In genomic region chr2:40367652-40368051, GRCh38 we compare ENCODE assay signal across 1 cellular context.
TF ChIP-seq lines count a peak whose summit lies in the region.

No MANE protein-coding gene starts in this region.

TF ChIP-seq in IMR-90, 13 proteins besides CTCF, POLR2A, EP300 and RAD21 (continued from another document):
- peak; percentile 18; the same call in 1 of the 2 replicates for TF ChIP-seq FOS (IDR thresholded peaks at IDR 0.05; ENCODE audit: low read depth, low read length)
- 0 out of 2 replicates have a peak, but pooled peaks have one; percentile 18 for TF ChIP-seq BHLHE40 (IDR thresholded peaks at IDR 0.05; ENCODE audit: low read depth, low read length)
TF ChIP-seq in IMR-90: peak in this region for 3.
